In the genomic region with DNA sequence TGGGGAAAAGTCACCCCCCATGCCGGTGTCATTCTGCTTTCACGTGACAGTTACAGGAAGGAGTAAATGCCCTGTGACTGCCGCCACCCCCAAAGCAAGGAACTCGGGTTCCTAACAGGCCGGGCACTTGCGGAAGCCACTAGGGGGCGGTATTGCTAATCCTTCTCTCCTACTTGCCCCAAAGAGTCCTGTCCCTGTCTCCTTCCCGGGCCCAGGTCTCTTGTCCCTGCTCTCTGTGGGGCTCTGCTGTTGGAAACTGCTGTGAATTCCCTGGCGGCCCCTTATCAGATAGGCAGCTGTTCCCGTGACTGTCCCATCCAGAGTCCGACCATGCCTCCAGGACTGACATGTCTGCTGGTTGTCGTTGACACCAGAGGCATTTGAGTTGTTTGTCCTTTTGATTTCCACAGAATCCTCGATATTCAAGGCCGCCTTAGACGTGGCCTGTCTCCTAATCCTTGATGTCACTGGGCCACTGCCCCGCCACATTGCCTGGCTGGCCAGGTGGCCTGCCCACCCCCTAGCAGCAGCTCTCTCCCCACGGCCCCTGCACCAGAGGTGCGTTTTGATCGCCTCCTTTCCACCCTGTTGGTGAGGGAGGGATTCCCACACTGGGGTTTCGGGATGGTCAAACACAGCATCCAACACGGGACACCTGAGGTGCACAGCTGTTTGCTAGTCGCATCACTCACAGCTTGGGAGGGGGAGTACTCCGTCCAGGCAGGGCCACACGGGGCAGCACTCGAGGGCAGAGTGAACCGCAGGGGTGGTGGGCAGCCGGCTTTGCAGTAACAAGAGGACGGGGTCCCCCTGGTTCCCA, we compare ENCODE assay signal across 9 cellular contexts. TPM values are rescaled to one million over a fixed set of nuclear protein-coding genes. Genes with fewer than 3 reads are reported as not detected.
DNase-seq lines count a peak whose midpoint lies in the region; ATAC-seq and TF ChIP-seq lines count a peak whose summit lies in the region.
"Had no signal": no experiment of that assay in that cellular context is flagged by ENCODE, and none has a peak within 500 bp of the region (broad histone marks: within the 10 kb centered on the region; RNA-seq: fewer than 3 reads in every experiment).

No MANE protein-coding gene starts in this region.

- peak; percentile 82 for TF ChIP-seq CTCF in SK-N-SH (IDR thresholded peaks at IDR 0.05)
- TF ChIP-seq CTCF in dorsolateral prefrontal cortex (IDR thresholded peaks at IDR 0.05 in 54 of 56, conservative IDR thresholded peaks at IDR 0.05 in 2 of 56; ENCODE audit: low read depth in 1 of 56, partially characterized antibody in 56 of 56): peak in 54 of 56 donors; percentile 28 to 67 (median 49)

- POLR2A ChIA-PET in SK-N-SH (lab: Yijun Ruan, JAX): no interaction called here

- no peak overlapping the region for H3K9ac ChIP-seq in SK-N-SH

- ATAC-seq in HG03280 (IDR thresholded peaks at IDR 0.05; ENCODE audit: unreplicated experiment) (no peak), HG02610 (IDR thresholded peaks at IDR 0.05; ENCODE audit: unreplicated experiment) (no peak)

- CTCF ChIA-PET in SK-N-SH (lab: Yijun Ruan, JAX): interaction anchor here (0.6 to 1.6 kb wide), 14 partner anchors 9 to 281 kb away, joined by 3 to 5 read pairs (median 3); no protein-coding TSS in a partner anchor

- no peak overlapping the region for H2AFZ ChIP-seq in SK-N-SH (ENCODE audit: low read depth)

- H3K36me3 ChIP-seq in SK-N-SH (replicated peaks in 1 of 2; ENCODE audit: control insufficient read depth in 1 of 2, insufficient read depth in 2 of 2, low read length in 1 of 2): peaks cover 0 to 4% of the 10 kb centered on the region in 2 experiments
- peaks cover 3% of the 10 kb centered on the region for H3K36me3 ChIP-seq in mesodermal cell (ENCODE audit: control insufficient read depth, insufficient read depth, low read length)

- H3F3A ChIP-seq in SK-N-SH (replicated peaks; ENCODE audit: insufficient read depth): peaks cover 9% of the 10 kb centered on the region

- H3K4me1 ChIP-seq in SK-N-SH (ENCODE audit: control insufficient read depth in 1 of 2, insufficient read depth in 2 of 2, low read depth in 1 of 2, low read length in 1 of 2): peaks cover 0 to 5% of the 10 kb centered on the region in 2 experiments; a peak in 2 of 4 replicates
- H3K4me1 ChIP-seq in mesodermal cell (ENCODE audit: control insufficient read depth, insufficient read depth, low read length, poor library complexity, severe bottlenecking): peaks cover 23% of the 10 kb centered on the region

- H3K27ac ChIP-seq in SK-N-SH (ENCODE audit: low read depth in 2 of 2, low read length in 1 of 2): no peak overlapping the region
- no peak overlapping the region for H3K27ac ChIP-seq in dorsolateral prefrontal cortex
- H3K27ac ChIP-seq in mesodermal cell (ENCODE audit: low read depth, low read length, severe bottlenecking): peak overlapping the region; percentile 45

- H3K9me2 ChIP-seq in SK-N-SH: no peaks in the 10 kb centered on the region

- intact Hi-C loops in dorsolateral prefrontal cortex (cut with DNase I): loop anchor here in 1 of 2 donors (10.0 kb wide), 1 partner anchor 502 kb away; no protein-coding TSS in a partner anchor

- peak; percentile 23; the same call in 1 of the 2 replicates for TF ChIP-seq RAD21 in SK-N-SH (IDR thresholded peaks at IDR 0.05; ENCODE audit: low read length)

- H3K79me2 ChIP-seq in SK-N-SH (ENCODE audit: insufficient read depth): no peaks in the 10 kb centered on the region

- 51% methylated on average over 19 of the region's 28 CpGs for WGBS in SK-N-SH (ENCODE audit: low lambda C conversion rate)
- 57 to 59% methylated on average over 22 to 25 of the region's 28 CpGs for WGBS in mesodermal cell (ENCODE audit: insufficient coverage in 2 of 2), 2 experiments

- no peak overlapping the region for H3K4me2 ChIP-seq in SK-N-SH

- peak overlapping the region in 1 of 2 experiments; percentile 37; a peak in 1 of 4 replicates for H3K4me3 ChIP-seq in SK-N-SH (ENCODE audit: low read depth in 2 of 2, low read length in 1 of 2)
- H3K4me3 ChIP-seq in dorsolateral prefrontal cortex: no peak overlapping the region
- no peak overlapping the region for H3K4me3 ChIP-seq in mesodermal cell (ENCODE audit: extremely low read depth, insufficient read depth, low read length, poor library complexity, severe bottlenecking)

- H3K27me3 ChIP-seq in SK-N-SH (ENCODE audit: insufficient read depth): no peaks in the 10 kb centered on the region
- no peaks in the 10 kb centered on the region for H3K27me3 ChIP-seq in dorsolateral prefrontal cortex

- DNase-seq in NCI-H2029 treated with DMSO at 0.1 percent for 48 hours (lab: John Stamatoyannopoulos, UW) (peak; percentile 5), NCI-H2029 (lab: John Stamatoyannopoulos, UW) (no peak), HT1080 (ENCODE audit: low read depth) (peak; percentile 72), SK-N-SH (peak; percentile 59), dorsolateral prefrontal cortex (peak in 1 of 10 donors; percentile 23)

- no peak for TF ChIP-seq EP300 in SK-N-SH (IDR thresholded peaks at IDR 0.05; ENCODE audit: borderline replicate concordance in 1 of 2, low read depth in 1 of 2, low read length in 1 of 2)

- H3K9me3 ChIP-seq in SK-N-SH (no peaks in the 10 kb centered on the region), mesodermal cell (ENCODE audit: control insufficient read depth, low read length) (no peaks in the 10 kb centered on the region)

- no peaks in the 10 kb centered on the region for H4K20me1 ChIP-seq in SK-N-SH (ENCODE audit: insufficient read depth)

TF ChIP-seq in SK-N-SH, 30 proteins besides CTCF, POLR2A, EP300 and RAD21:
- TF ChIP-seq, protein P1, sequence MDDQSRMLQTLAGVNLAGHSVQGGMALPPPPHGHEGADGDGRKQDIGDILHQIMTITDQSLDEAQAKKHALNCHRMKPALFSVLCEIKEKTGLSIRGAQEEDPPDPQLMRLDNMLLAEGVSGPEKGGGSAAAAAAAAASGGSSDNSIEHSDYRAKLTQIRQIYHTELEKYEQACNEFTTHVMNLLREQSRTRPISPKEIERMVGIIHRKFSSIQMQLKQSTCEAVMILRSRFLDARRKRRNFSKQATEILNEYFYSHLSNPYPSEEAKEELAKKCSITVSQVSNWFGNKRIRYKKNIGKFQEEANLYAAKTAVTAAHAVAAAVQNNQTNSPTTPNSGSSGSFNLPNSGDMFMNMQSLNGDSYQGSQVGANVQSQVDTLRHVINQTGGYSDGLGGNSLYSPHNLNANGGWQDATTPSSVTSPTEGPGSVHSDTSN (IDR thresholded peaks at IDR 0.05): no peak
- TF ChIP-seq NRF1 (IDR thresholded peaks at IDR 0.05; ENCODE audit: low read depth, low read length) (no peak), SMC3 (IDR thresholded peaks at IDR 0.05; ENCODE audit: low read depth, low read length) (peak; percentile 13; the same call in 1 of the 2 replicates)
TF ChIP-seq in SK-N-SH: peak in this region for 1.

RNA-seq across cellular contexts. Expression of a gene that starts 37.3 kb away (rescaled TPM):
- total RNA-seq in HT1080 (2014; rRNA removed; shearing (Covaris generic)): 10.6 and 13.0 TPM in 2 replicates
- 14.8 and 17.0 TPM in 2 replicates for polyA plus RNA-seq in HT1080 (2015; cell fraction: cytosol; rRNA removed)
- polyA plus RNA-seq in HT1080 (2015; cell fraction: nucleus; rRNA removed): 16.3 and 16.6 TPM in 2 replicates
- polyA plus RNA-seq in SK-N-SH (2012; rRNA removed): 5.6 and 6.8 TPM in 2 replicates
- 6.0 and 6.2 TPM in 2 replicates for polyA plus RNA-seq in SK-N-SH (2012; cell fraction: cytosol; rRNA removed)
- 4.0 and 5.1 TPM in 2 replicates for polyA plus RNA-seq in SK-N-SH (2012; cell fraction: nucleus; rRNA removed)
- 10 to 100 TPM in 2 of 120 experiments, 1 to 10 TPM in 118; 1.9 to 11.4 (median 5.9) TPM for total RNA-seq in dorsolateral prefrontal cortex
- polyA plus RNA-seq in mesodermal cell (2013, experiment 1 of 2): 7.5 TPM
- 7.8 TPM for polyA plus RNA-seq in mesodermal cell (2013, experiment 2 of 2)

RNA-seq across cellular contexts. Expression of a gene that starts 57.4 kb away (rescaled TPM):
- 0.13 TPM in 1 of 2 replicates, not detected in the other for total RNA-seq in HT1080 (2014; rRNA removed; shearing (Covaris generic))
- polyA plus RNA-seq in HT1080 (2015; cell fraction: cytosol; rRNA removed): 0.06 and 0.23 TPM in 2 replicates
- polyA plus RNA-seq in HT1080 (2015; cell fraction: nucleus; rRNA removed): 0.14 TPM in 1 of 2 replicates, not detected in the other
- polyA plus RNA-seq in SK-N-SH (2012; rRNA removed): not detected in 2 replicates
- not detected in 2 replicates for polyA plus RNA-seq in SK-N-SH (2012; cell fraction: cytosol; rRNA removed)
- polyA plus RNA-seq in SK-N-SH (2012; cell fraction: nucleus; rRNA removed): not detected in 2 replicates
- not detected for total RNA-seq in dorsolateral prefrontal cortex
- not detected for polyA plus RNA-seq in mesodermal cell (2013, experiment 1 of 2)
- polyA plus RNA-seq in mesodermal cell (2013, experiment 2 of 2): not detected
- total RNA-seq: CD4-positive, CD25-positive, alpha-beta regulatory T cell had no signal
- polyA plus RNA-seq: CD4-positive, CD25-positive, alpha-beta regulatory T cell had no signal
